In the genomic region with DNA sequence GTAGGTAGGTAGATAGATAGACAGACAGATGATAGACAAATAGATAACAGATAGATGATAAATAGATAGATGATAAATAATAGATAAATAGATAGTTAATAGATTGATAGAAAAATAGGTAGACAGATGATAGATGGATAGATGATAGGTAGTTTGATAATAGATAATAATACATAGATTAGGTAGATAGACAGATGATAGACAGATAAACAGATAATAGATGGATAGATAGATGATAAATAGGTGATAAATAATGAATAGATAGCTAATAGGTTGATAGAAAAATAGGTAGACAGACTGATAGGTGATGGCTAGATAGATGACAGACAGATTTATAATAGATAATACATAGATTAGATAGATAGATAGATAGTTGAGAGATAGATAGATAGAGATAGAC, we compare ENCODE assay signal across 8 cellular contexts.
"Had no signal": no experiment of that assay in that cellular context is flagged by ENCODE, and none has a peak within 500 bp of the region (broad histone marks: within the 10 kb centered on the region; RNA-seq: fewer than 3 reads in every experiment).

No MANE protein-coding gene starts in this region.

- H3K27ac ChIP-seq: HL-60, KMS-11 had no signal

- FAIRE-seq: HepG2, HTR-8/SVneo had no signal

- H3K27ac Mint-ChIP-seq: IgD-negative memory B cell had no signal

- H3K4me3 Mint-ChIP-seq: IgD-negative memory B cell had no signal

- H3K4me2 ChIP-seq: KMS-11 had no signal

- H3K4me1 Mint-ChIP-seq: IgD-negative memory B cell had no signal

- ATAC-seq: HepG2 had no signal

- DNase-seq: IMR-90, KBM-7, KG1 had no signal

- H3K27me3 Mint-ChIP-seq: IgD-negative memory B cell had no signal

- H3K9ac ChIP-seq: KMS-11 had no signal
